In the genomic region with DNA sequence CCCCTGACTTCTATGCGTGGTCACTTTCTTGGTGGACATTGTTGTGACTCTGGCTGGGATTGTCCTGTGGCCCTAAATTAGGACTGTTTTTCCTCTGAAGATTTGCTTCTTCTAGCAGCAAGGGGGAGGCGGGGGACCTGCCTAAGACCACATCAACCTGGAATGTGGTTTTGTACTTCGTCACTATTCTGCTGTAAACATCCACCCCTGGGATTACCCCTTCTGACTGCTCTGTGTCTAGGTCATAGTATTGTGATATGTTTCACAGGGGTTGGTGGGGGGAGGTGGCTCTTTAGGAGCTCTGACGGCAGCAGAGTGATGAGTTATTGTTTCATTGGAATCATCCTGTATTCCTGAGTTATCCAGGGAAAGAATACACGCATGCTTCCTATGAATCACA, we compare ENCODE assay signal across 19 cellular contexts.
"Had no signal": no experiment of that assay in that cellular context is flagged by ENCODE, and none has a peak within 500 bp of the region (broad histone marks: within the 10 kb centered on the region; RNA-seq: fewer than 3 reads in every experiment).

No MANE protein-coding gene starts in this region.

- H3K4me2 ChIP-seq: neural progenitor cell had no signal

- H3K36me3 ChIP-seq: lower lobe of right lung, neural progenitor cell, right lobe of liver, stomach, thyroid gland, vagina had no signal

- H3K27me3 ChIP-seq: neural progenitor cell, right lobe of liver, stomach, thyroid gland, vagina had no signal

- H3K27ac ChIP-seq: lower lobe of right lung, neural progenitor cell, parathyroid adenoma, right lobe of liver, stomach, thyroid gland, vagina had no signal

- H3K36me3 Mint-ChIP-seq: immature natural killer cell; neural progenitor cell; stimulated activated naive B cell treated with anti-CD40 and anti-IgM and Interleukin-4, amounts not matched to agents 10 μg/mL and 1 μg/mL and 100 μg/mL, for 72 hours had no signal

- H3K4me3 ChIP-seq: lower lobe of right lung, neural progenitor cell, right lobe of liver, stomach, thyroid gland, vagina had no signal

- H3K4me3 Mint-ChIP-seq: effector memory CD8-positive, alpha-beta T cell; immature natural killer cell; natural killer cell treated with Interleukin-12 subunit alpha and Interleukin-12 subunit beta and Interleukin-15 and Interleukin-18, amount 100 ng/mL, for 72 hours; neural progenitor cell; stimulated activated naive B cell treated with anti-CD40 and anti-IgM and Interleukin-4, amounts not matched to agents 10 μg/mL and 1 μg/mL and 100 μg/mL, for 72 hours had no signal

- H3K27me3 Mint-ChIP-seq: effector memory CD8-positive, alpha-beta T cell had no signal

- H3K4me1 ChIP-seq: lower lobe of right lung, neural progenitor cell, parathyroid adenoma, right lobe of liver, thyroid gland, vagina had no signal

- H3K9me3 ChIP-seq: right lobe of liver, thyroid gland had no signal

- ATAC-seq: effector memory CD8-positive, alpha-beta T cell; left ventricle myocardium superior; lower lobe of right lung; natural killer cell treated with Interleukin-12 subunit alpha and Interleukin-12 subunit beta and Interleukin-15 and Interleukin-18, amount 100 ng/mL, for 72 hours; right lobe of liver; stimulated activated naive B cell treated with anti-CD40 and anti-IgM and Interleukin-4, amounts not matched to agents 10 μg/mL and 1 μg/mL and 100 μg/mL, for 72 hours had no signal

- H3K4me1 Mint-ChIP-seq: immature natural killer cell; neural progenitor cell; stimulated activated naive B cell treated with anti-CD40 and anti-IgM and Interleukin-4, amounts not matched to agents 10 μg/mL and 1 μg/mL and 100 μg/mL, for 72 hours had no signal

- DNase-seq: cortex of kidney; effector memory CD8-positive, alpha-beta T cell; erythroblast; immature natural killer cell; left ventricle myocardium superior; lower lobe of right lung; right lobe of liver; small intestine; stimulated activated CD4-positive, alpha-beta T cell treated with anti-CD3 and anti-CD28 coated beads, Interleukin-15, amount 100 ng/mL, for 24 hours; stimulated activated CD4-positive, alpha-beta T cell treated with anti-CD3 and anti-CD28 coated beads, Interleukin-2, amount 100 ng/mL, for 48 hours; stimulated activated naive B cell treated with anti-CD40 and anti-IgM and Interleukin-4, amounts not matched to agents 10 μg/mL and 1 μg/mL and 100 μg/mL, for 72 hours; stomach; thyroid gland; trophoblast cell had no signal

- H3K27ac Mint-ChIP-seq: effector memory CD8-positive, alpha-beta T cell; immature natural killer cell; natural killer cell treated with Interleukin-12 subunit alpha and Interleukin-12 subunit beta and Interleukin-15 and Interleukin-18, amount 100 ng/mL, for 72 hours; neural progenitor cell; progenitor cell of endocrine pancreas; stimulated activated naive B cell treated with anti-CD40 and anti-IgM and Interleukin-4, amounts not matched to agents 10 μg/mL and 1 μg/mL and 100 μg/mL, for 72 hours had no signal

- H3K9ac ChIP-seq: neural progenitor cell, parathyroid adenoma had no signal
